ENCODE assay signal across 16 cellular contexts in genomic region chr10:79007843-79008319, GRCh38.
A peak's percentile ranks its signal among the peaks of the same experiment; 100 is the strongest.
DNase-seq lines count a peak whose midpoint lies in the region; ATAC-seq, FAIRE-seq and TF ChIP-seq lines count a peak whose summit lies in the region.
"Had no signal": no experiment of that assay in that cellular context is flagged by ENCODE, and none has a peak within 500 bp of the region (broad histone marks: within the 10 kb centered on the region; RNA-seq: fewer than 3 reads in every experiment).

No MANE protein-coding gene starts in this region.

- no peak for FAIRE-seq in pancreas (lab: Jason Lieb, UNC)
- FAIRE-seq in urothelium cell line (lab: Jason Lieb, UNC) = no peak

- H3K4me3 ChIP-seq in esophagus (ENCODE audit: low read depth in 1 of 2, low read length in 2 of 2) (no peak overlapping the region), pancreas (no peak overlapping the region), Peyer's patch (no peak overlapping the region)
- H3K4me3 ChIP-seq: upper lobe of left lung had no signal

- H3K4me1 Mint-ChIP-seq in activated T-cell treated with anti-CD3 and anti-CD28 coated beads, Interleukin-2, amount 50 U/mL, for 72 hours (ENCODE audit: low read depth) = peaks cover 9% of the 10 kb centered on the region

- intact Hi-C loops in pancreas (cut with DNase I) = no loop called here

- H3K36me3 Mint-ChIP-seq in activated T-cell treated with anti-CD3 and anti-CD28 coated beads, Interleukin-2, amount 50 U/mL, for 72 hours (ENCODE audit: insufficient read depth in 2 of 2) = no peaks in the 10 kb centered on the region

- no peaks in the 10 kb centered on the region for H3K27me3 Mint-ChIP-seq in activated T-cell treated with anti-CD3 and anti-CD28 coated beads, Interleukin-2, amount 50 U/mL, for 72 hours (ENCODE audit: low read depth)

- H3K4me1 ChIP-seq in esophagus (ENCODE audit: control insufficient read depth in 2 of 2, insufficient read depth in 2 of 2, low read length in 1 of 2) = peaks cover 0 to 6% of the 10 kb centered on the region in 2 donors
- peaks cover 0 to 10% (median 0%) of the 10 kb centered on the region in 3 donors for H3K4me1 ChIP-seq in pancreas
- peaks cover 0 to 7% (median 3%) of the 10 kb centered on the region in 4 donors for H3K4me1 ChIP-seq in Peyer's patch

- no peak overlapping the region for H3K4me3 Mint-ChIP-seq in activated T-cell treated with anti-CD3 and anti-CD28 coated beads, Interleukin-2, amount 50 U/mL, for 72 hours

- no peak for TF ChIP-seq POLR2A in Peyer's patch (IDR thresholded peaks at IDR 0.05)

- no peaks in the 10 kb centered on the region for H3K36me3 ChIP-seq in esophagus (ENCODE audit: control insufficient read depth in 2 of 2, insufficient read depth in 2 of 2, low read length in 1 of 2)
- H3K36me3 ChIP-seq in pancreas = no peaks in the 10 kb centered on the region
- H3K36me3 ChIP-seq in Peyer's patch = no peaks in the 10 kb centered on the region
- H3K36me3 ChIP-seq: upper lobe of left lung had no signal

- no peaks in the 10 kb centered on the region for H3K9me3 ChIP-seq in esophagus (ENCODE audit: control insufficient read depth in 2 of 2, insufficient read depth in 1 of 2, low read depth in 1 of 2, low read length in 1 of 2)
- no peaks in the 10 kb centered on the region for H3K9me3 ChIP-seq in pancreas
- no peaks in the 10 kb centered on the region for H3K9me3 ChIP-seq in Peyer's patch
- H3K9me3 ChIP-seq: upper lobe of left lung had no signal

- H3K27ac ChIP-seq in esophagus (ENCODE audit: low read depth in 2 of 2, low read length in 1 of 2) = peak overlapping the region; percentile 11 to 14
- no peak overlapping the region for H3K27ac ChIP-seq in pancreas
- H3K27ac ChIP-seq in Peyer's patch = peak overlapping the region in 1 of 4 donors; percentile 8
- H3K27ac ChIP-seq: RWPE1 had no signal

- H3K27ac Mint-ChIP-seq in activated T-cell treated with anti-CD3 and anti-CD28 coated beads, Interleukin-2, amount 50 U/mL, for 72 hours = no peak overlapping the region
- H3K27ac Mint-ChIP-seq: progenitor cell of endocrine pancreas had no signal

- ATAC-seq in pancreas = peak in 3 of 4 donors; percentile 14 to 49 (median 33)
- no peak for ATAC-seq in GM21737 (IDR thresholded peaks at IDR 0.05; ENCODE audit: unreplicated experiment)
- ATAC-seq in activated T-cell treated with anti-CD3 and anti-CD28 coated beads, Interleukin-2, amount 50 U/mL, for 72 hours (replicated peaks in 1 of 2) = no peak

- H3K27me3 ChIP-seq in esophagus (ENCODE audit: control insufficient read depth in 1 of 2, insufficient read depth in 2 of 2, low read length in 2 of 2) (no peaks in the 10 kb centered on the region), pancreas (no peaks in the 10 kb centered on the region), Peyer's patch (no peaks in the 10 kb centered on the region)
- H3K27me3 ChIP-seq: upper lobe of left lung had no signal

- TF ChIP-seq CTCF in pancreas (IDR thresholded peaks at IDR 0.05) = no peak
- no peak for TF ChIP-seq CTCF in Peyer's patch (IDR thresholded peaks at IDR 0.05)

- 81 to 91% methylated on average over 3 of the region's 3 CpGs for WGBS in esophagus, 2 donors
- 79 to 80% methylated on average over 3 of the region's 3 CpGs for WGBS in pancreas, 2 donors

- DNase-seq in GM03348 (ENCODE audit: low spot score) = peak; percentile 39
- peak; percentile 51 for DNase-seq in NCI-H446 treated with DMSO at 0.1 percent for 48 hours (lab: John Stamatoyannopoulos, UW)
- no peak for DNase-seq in pancreas
- DNase-seq in activated T-cell treated with anti-CD3 and anti-CD28 coated beads, Interleukin-2, amount 50 U/mL, for 72 hours = no peak
- DNase-seq in urothelium cell line (ENCODE audit: low spot score) = no peak
- no peak for DNase-seq in Peyer's patch
- DNase-seq: activated CD4-positive, alpha-beta T cell treated with anti-CD3 and anti-CD28 coated beads for 4 hours; activated T-cell treated with anti-CD3 and anti-CD28 coated beads, Interleukin-2, amount 50 U/mL, for 48 hours; DMS79 treated with DMSO at 0.1 percent for 48 hours; effector CD4-positive, alpha-beta T cell; T-helper 2 cell; upper lobe of left lung had no signal

- H3K9me3 Mint-ChIP-seq in activated T-cell treated with anti-CD3 and anti-CD28 coated beads, Interleukin-2, amount 50 U/mL, for 72 hours = no peaks in the 10 kb centered on the region

Comparison
In these comparisons a context has a peak if more than half of its experiments do, and no peak if none do; other contexts are left out.
1. DNase-seq: peak in GM03348 (single experiment) and NCI-H446 treated with DMSO at 0.1 percent for 48 hours (single experiment); none in pancreas (0 of 6), activated T-cell treated with anti-CD3 and anti-CD28 coated beads, Interleukin-2, amount 50 U/mL, for 72 hours (0 of 2), urothelium cell line (single experiment) and Peyer's patch (0 of 3).
2. H3K27ac ChIP-seq: peak in esophagus (2 of 2); none in pancreas (0 of 4).
3. ATAC-seq: peak in pancreas (3 of 4); none in GM21737 (single experiment) and activated T-cell treated with anti-CD3 and anti-CD28 coated beads, Interleukin-2, amount 50 U/mL, for 72 hours (0 of 2).